11 cellular contexts compared by ENCODE assay signal in the genomic region with DNA sequence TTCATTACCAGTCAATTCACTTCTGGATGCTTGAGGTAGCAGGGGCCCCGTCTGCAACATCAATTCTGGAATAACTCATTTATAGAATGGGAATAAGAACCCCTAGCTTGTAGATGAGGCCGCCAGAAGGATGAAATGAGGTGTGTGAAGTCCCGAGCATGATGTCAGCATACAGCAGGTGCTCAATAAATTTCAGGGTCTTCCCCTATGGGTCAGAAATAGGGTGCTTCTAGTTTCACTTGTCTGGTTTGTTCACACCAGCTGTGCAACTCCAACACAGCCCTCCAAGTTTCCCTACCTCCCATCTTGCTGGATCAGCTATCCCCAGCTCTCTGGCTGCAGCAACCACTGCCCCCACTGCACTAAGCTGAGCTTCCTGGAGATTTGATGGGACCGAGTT.
A peak's percentile ranks its signal among the peaks of the same experiment; 100 is the strongest.
DNase-seq lines count a peak whose midpoint lies in the region; ATAC-seq and TF ChIP-seq lines count a peak whose summit lies in the region.
"Had no signal": no experiment of that assay in that cellular context is flagged by ENCODE, and none has a peak within 500 bp of the region (broad histone marks: within the 10 kb centered on the region; RNA-seq: fewer than 3 reads in every experiment).

No MANE protein-coding gene starts in this region.

- H3K4me1 Mint-ChIP-seq in nephron, result peaks cover 58% of the 10 kb centered on the region

- H3K9me3 Mint-ChIP-seq in nephron, result no peaks in the 10 kb centered on the region

- no peak for TF ChIP-seq CTCF in nephron (IDR thresholded peaks at IDR 0.05; ENCODE audit: unreplicated experiment in 3 of 3)

- H3K27me3 Mint-ChIP-seq in nephron (ENCODE audit: low read depth), result peaks cover 3% of the 10 kb centered on the region

- peak overlapping the region in 2 of 3 experiments; percentile 53 to 77 for H3K27ac Mint-ChIP-seq in nephron

- peak; percentile 42 for ATAC-seq in GM18868 (IDR thresholded peaks at IDR 0.05; ENCODE audit: unreplicated experiment)
- peak; percentile 45 for ATAC-seq in GM21723 (IDR thresholded peaks at IDR 0.05; ENCODE audit: unreplicated experiment)
- ATAC-seq in HG03469 (IDR thresholded peaks at IDR 0.05; ENCODE audit: unreplicated experiment), result peak; percentile 31
- ATAC-seq in GM21367 (IDR thresholded peaks at IDR 0.05; ENCODE audit: unreplicated experiment), result no peak

- no peaks in the 10 kb centered on the region for H3K36me3 Mint-ChIP-seq in nephron (ENCODE audit: low read depth)

- no peak overlapping the region for H3K4me3 Mint-ChIP-seq in nephron

- DNase-seq in DMS 273 treated with DMSO at 0.1 percent for 48 hours (lab: John Stamatoyannopoulos, UW) (no peak), islet precursor cell (no peak), NCI-H345 (lab: John Stamatoyannopoulos, UW) (no peak)
- DNase-seq: activated T-cell treated with anti-CD3 and anti-CD28 coated beads, Interleukin-2, amount 50 U/mL, for 1 hour; EL; posterior cingulate gyrus had no signal
